ENCODE assay signal across 21 cellular contexts in the genomic region with DNA sequence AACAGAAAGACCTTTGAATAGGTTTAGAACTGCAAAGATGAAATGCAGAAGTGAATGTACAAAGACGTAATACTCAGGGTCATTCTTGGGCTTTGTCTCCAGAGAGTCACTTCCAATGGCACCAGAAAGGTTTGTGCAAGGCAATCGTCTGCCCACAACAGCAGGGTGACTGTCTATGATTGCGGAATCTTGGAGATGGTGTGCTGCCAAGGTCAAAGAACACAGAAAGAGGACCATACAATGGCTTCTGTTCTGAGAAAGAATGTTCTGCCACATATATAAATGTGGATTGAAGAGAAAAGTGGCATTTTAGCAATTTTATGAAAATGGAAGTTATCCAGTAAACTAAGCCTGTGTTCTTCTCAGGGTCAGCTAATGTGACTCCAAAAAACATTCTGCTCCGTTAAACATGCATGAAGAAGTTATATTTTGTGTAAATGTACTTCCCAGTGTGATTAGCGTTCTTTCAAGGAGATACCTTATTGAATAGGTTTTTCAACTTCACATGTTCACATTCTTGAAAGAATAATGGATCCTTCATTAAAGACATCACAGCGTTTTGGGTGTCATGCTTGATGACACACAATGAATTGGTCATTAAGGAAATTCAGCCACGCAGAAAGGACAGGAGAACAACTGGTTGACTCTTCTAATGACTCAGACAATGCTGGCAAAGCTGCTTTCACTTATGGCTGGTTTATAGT.
DNase-seq lines count a peak whose midpoint lies in the region; TF ChIP-seq lines count a peak whose summit lies in the region.
"Had no signal": no experiment of that assay in that cellular context is flagged by ENCODE, and none has a peak within 500 bp of the region (broad histone marks: within the 10 kb centered on the region; RNA-seq: fewer than 3 reads in every experiment).

No MANE protein-coding gene starts in this region.

- intact Hi-C loops in posterior vena cava (cut with DNase I) = no loop called here

- peak overlapping the region; percentile 33 for H3K27ac Mint-ChIP-seq in osteocyte (ENCODE audit: unreplicated experiment)
- H3K27ac Mint-ChIP-seq: activated naive CD8-positive, alpha-beta T cell treated with anti-CD3 and anti-CD28 coated beads, Interleukin-2, amount 10 ng/mL, durations not matched to agents 7 days and 5 days; endodermal cell had no signal

- H3K4me3 Mint-ChIP-seq in osteocyte (ENCODE audit: unreplicated experiment) = no peak overlapping the region
- H3K4me3 Mint-ChIP-seq: activated naive CD8-positive, alpha-beta T cell treated with anti-CD3 and anti-CD28 coated beads, Interleukin-2, amount 10 ng/mL, durations not matched to agents 7 days and 5 days; activated T-cell treated with anti-CD3 and anti-CD28 coated beads, Interleukin-2, amount 50 U/mL, for 4 hours; central memory CD8-positive, alpha-beta T cell; endodermal cell had no signal

- no peaks in the 10 kb centered on the region for H3K9me3 ChIP-seq in endocrine pancreas (ENCODE audit: control insufficient read depth, low read length)
- H3K9me3 ChIP-seq: BLaER1 treated with 17β-estradiol and CSF1 and Interleukin-3, amounts not matched to agents 10 nM and 100 nM; gastroesophageal sphincter; testis had no signal

- H3K36me3 Mint-ChIP-seq in osteocyte (ENCODE audit: unreplicated experiment) = no peaks in the 10 kb centered on the region
- H3K36me3 Mint-ChIP-seq: activated naive CD8-positive, alpha-beta T cell treated with anti-CD3 and anti-CD28 coated beads, Interleukin-2, amount 10 ng/mL, durations not matched to agents 7 days and 5 days had no signal

- H3K27me3 ChIP-seq in endocrine pancreas (ENCODE audit: control insufficient read depth, insufficient read depth, low read length) = no peaks in the 10 kb centered on the region
- H3K27me3 ChIP-seq: BLaER1 treated with 17β-estradiol and CSF1 and Interleukin-3, amounts not matched to agents 10 nM and 100 nM; gastroesophageal sphincter; testis had no signal

- H3K9me3 Mint-ChIP-seq in osteocyte (ENCODE audit: unreplicated experiment) = peaks cover 10% of the 10 kb centered on the region
- H3K9me3 Mint-ChIP-seq: endodermal cell had no signal

- peak overlapping the region; percentile 23 for H3K4me3 ChIP-seq in endocrine pancreas (ENCODE audit: control insufficient read depth, insufficient read depth, low read length)
- H3K4me3 ChIP-seq: BLaER1 treated with 17β-estradiol and CSF1 and Interleukin-3, amounts not matched to agents 10 nM and 100 nM; gastroesophageal sphincter; SK-N-MC; testis had no signal

- H3K27me3 Mint-ChIP-seq in osteocyte (ENCODE audit: unreplicated experiment) = no peaks in the 10 kb centered on the region
- H3K27me3 Mint-ChIP-seq: activated naive CD8-positive, alpha-beta T cell treated with anti-CD3 and anti-CD28 coated beads, Interleukin-2, amount 10 ng/mL, durations not matched to agents 7 days and 5 days; central memory CD8-positive, alpha-beta T cell had no signal

- H3K9ac ChIP-seq in endocrine pancreas (ENCODE audit: control insufficient read depth, insufficient read depth, low read length) = no peak overlapping the region
- H3K9ac ChIP-seq: BLaER1 treated with 17β-estradiol and CSF1 and Interleukin-3, amounts not matched to agents 10 nM and 100 nM had no signal

- DNase-seq in HK-2 (ENCODE audit: unreplicated experiment) = peak; percentile 28
- peak; percentile 26 for DNase-seq in NCI-H446 treated with DMSO at 0.1 percent for 48 hours (lab: John Stamatoyannopoulos, UW)
- no peak for DNase-seq in osteocyte (ENCODE audit: extremely low spot score, unreplicated experiment)
- DNase-seq in activated CD8-positive, alpha-beta memory T cell treated with anti-CD3 and anti-CD28 coated beads, Interleukin-2, amount 50 U/mL, for 4 hours = no peak
- no peak for DNase-seq in posterior vena cava (ENCODE audit: low spot score)
- no peak for DNase-seq in mesenteric fat pad (ENCODE audit: low spot score)
- DNase-seq: activated CD4-positive, alpha-beta T cell treated with anti-CD3 and anti-CD28 coated beads, Interleukin-2, amount 50 U/mL, for 1 hour; activated naive CD8-positive, alpha-beta T cell treated with anti-CD3 and anti-CD28 coated beads, Interleukin-2, amount 10 ng/mL, durations not matched to agents 7 days and 5 days; activated T-cell treated with anti-CD3 and anti-CD28 coated beads, Interleukin-2, amount 50 U/mL, for 4 hours; endodermal cell; mesendoderm; NCI-H1092; NCI-H2171 treated with DMSO at 0.1 percent for 48 hours; stimulated activated CD4-positive, alpha-beta T cell treated with anti-CD3 and anti-CD28 coated beads, Interleukin-2, amount 100 ng/mL, for 48 hours; stimulated activated CD8-positive, alpha-beta memory T cell treated with anti-CD3 and anti-CD28 coated beads, Interleukin-4, amount 100 ng/mL, for 48 hours; testis had no signal

- H3K4me1 Mint-ChIP-seq in osteocyte (ENCODE audit: unreplicated experiment) = peaks cover 35% of the 10 kb centered on the region
- H3K4me1 Mint-ChIP-seq: activated naive CD8-positive, alpha-beta T cell treated with anti-CD3 and anti-CD28 coated beads, Interleukin-2, amount 10 ng/mL, durations not matched to agents 7 days and 5 days; central memory CD8-positive, alpha-beta T cell; endodermal cell had no signal

- H3K36me3 ChIP-seq in endocrine pancreas (ENCODE audit: control insufficient read depth, insufficient read depth, low read length) = no peaks in the 10 kb centered on the region
- H3K36me3 ChIP-seq: BLaER1 treated with 17β-estradiol and CSF1 and Interleukin-3, amounts not matched to agents 10 nM and 100 nM; gastroesophageal sphincter had no signal

- no peak for TF ChIP-seq CTCF in osteocyte (IDR thresholded peaks at IDR 0.05)

- peaks cover 5% of the 10 kb centered on the region for H3K4me1 ChIP-seq in endocrine pancreas (ENCODE audit: control insufficient read depth, insufficient read depth, low read length)
- H3K4me1 ChIP-seq: gastroesophageal sphincter, testis had no signal

Comparison
In these comparisons a context has a peak if more than half of its experiments do, and no peak if none do; other contexts are left out.
1. DNase-seq: peak in HK-2 (single experiment) and NCI-H446 treated with DMSO at 0.1 percent for 48 hours (single experiment); none in osteocyte (single experiment), activated CD8-positive, alpha-beta memory T cell treated with anti-CD3 and anti-CD28 coated beads, Interleukin-2, amount 50 U/mL, for 4 hours (single experiment), posterior vena cava (single experiment) and mesenteric fat pad (single experiment).